In genomic region chr9:4463824-4464223, GRCh38 we compare ENCODE assay signal across 25 cellular contexts. TPM values are rescaled to one million over a fixed set of nuclear protein-coding genes. Genes with fewer than 3 reads are reported as not detected.
DNase-seq lines count a peak whose midpoint lies in the region; ATAC-seq, FAIRE-seq and TF ChIP-seq lines count a peak whose summit lies in the region.
"Had no signal": no experiment of that assay in that cellular context is flagged by ENCODE, and none has a peak within 500 bp of the region (broad histone marks: within the 10 kb centered on the region; RNA-seq: fewer than 3 reads in every experiment).

No MANE protein-coding gene starts in this region.

- H3K79me1 ChIP-seq in H1 (ENCODE audit: low read depth, low read length): no peaks in the 10 kb centered on the region

- no peak overlapping the region for H3K23ac ChIP-seq in H1 (ENCODE audit: insufficient read length)

- TF ChIP-seq RAD21 in H1 (IDR thresholded peaks at IDR 0.05 in 1 of 2, conservative IDR thresholded peaks at IDR 0.05 in 1 of 2; ENCODE audit: low read depth in 2 of 2, low read length in 2 of 2): no peak

- peaks cover 20% of the 10 kb centered on the region for H3K4me1 Mint-ChIP-seq in Calu3 (ENCODE audit: low read depth, unreplicated experiment)
- peaks cover 6% of the 10 kb centered on the region for H3K4me1 Mint-ChIP-seq in T-helper 2 cell treated with Interferon-gamma antibody and Interleukin-4, amounts not matched to agents 5 μg/mL and 100 μg/mL, for 36 hours (ENCODE audit: low read depth)
- H3K4me1 Mint-ChIP-seq: H9 had no signal

- H3K9ac ChIP-seq in GM23248: no peak overlapping the region
- H3K9ac ChIP-seq in SU-DHL-6 (ENCODE audit: low read length): no peak overlapping the region
- no peak overlapping the region for H3K9ac ChIP-seq in H1 (replicated peaks in 1 of 4; ENCODE audit: extremely low read depth in 1 of 4, low read depth in 3 of 4, low read length in 3 of 4)
- H3K9ac ChIP-seq: KMS-11, SK-N-SH had no signal

- H3K4me2 ChIP-seq in GM23248 (ENCODE audit: unreplicated experiment) (peak overlapping the region; percentile 6), SU-DHL-6 (ENCODE audit: low read depth, low read length, poor library complexity, severe bottlenecking) (peak overlapping the region; percentile 18), H1 (ENCODE audit: insufficient read depth in 1 of 2, low read depth in 2 of 2, low read length in 2 of 2) (no peak overlapping the region), OCI-LY7 (ENCODE audit: low read length) (no peak overlapping the region)
- H3K4me2 ChIP-seq: KMS-11, PC-9, SK-N-SH had no signal

- CTCF ChIA-PET in Calu3 (lab: Charles Lee): no interaction called here
- CTCF ChIA-PET in H1 (lab: Charles Lee; ENCODE audit: partially characterized antibody): interaction anchor here (1.2 to 1.4 kb wide), 2 partner anchors 11 to 86 kb away, joined by 3 read pairs; no protein-coding TSS in a partner anchor
- CTCF ChIA-PET in OCI-LY7 (lab: Charles Lee; ENCODE audit: unreplicated experiment): no interaction called here

- TF ChIP-seq EP300 in H1 (IDR thresholded peaks at IDR 0.05; ENCODE audit: borderline replicate concordance in 1 of 2, low read depth in 2 of 2, low read length in 2 of 2): no peak

- in situ Hi-C loops in GM23248 (cut with MboI): no loop called here
- in situ Hi-C loops in brain microvascular endothelial cell (cut with HindIII; ENCODE audit: low pct_ligation_motif_present, low sequenced_read_pairs): no loop called here

- no peak overlapping the region for H4K5ac ChIP-seq in H1 (ENCODE audit: insufficient read length, low read depth, low read length)

- no peak overlapping the region for H2BK15ac ChIP-seq in H1 (ENCODE audit: low read length)

- H3K36me3 Mint-ChIP-seq in Calu3 (ENCODE audit: insufficient read depth, unreplicated experiment): no peaks in the 10 kb centered on the region
- H3K36me3 Mint-ChIP-seq in T-helper 2 cell treated with Interferon-gamma antibody and Interleukin-4, amounts not matched to agents 5 μg/mL and 100 μg/mL, for 36 hours (ENCODE audit: low read depth): no peaks in the 10 kb centered on the region
- H3K36me3 Mint-ChIP-seq: CD4-positive, CD25-positive, alpha-beta regulatory T cell had no signal

- no peaks in the 10 kb centered on the region for H3K23me2 ChIP-seq in H1 (ENCODE audit: low read depth, low read length)

- H3K27ac ChIP-seq in GM23248: no peak overlapping the region
- H3K27ac ChIP-seq in SU-DHL-6 (ENCODE audit: low read depth, low read length): peak overlapping the region; percentile 42; the same call in 1 of the 2 replicates
- H3K27ac ChIP-seq in H1 (ENCODE audit: low read depth, low read length): no peak overlapping the region
- no peak overlapping the region for H3K27ac ChIP-seq in brain microvascular endothelial cell
- no peak overlapping the region for H3K27ac ChIP-seq in OCI-LY7 (ENCODE audit: low read depth, low read length, poor library complexity, severe bottlenecking)
- H3K27ac ChIP-seq: HL-60, KMS-11, PC-9 had no signal

- no peak overlapping the region for H2BK5ac ChIP-seq in H1 (ENCODE audit: low read depth, low read length)

- no peak overlapping the region for H4K8ac ChIP-seq in H1 (ENCODE audit: extremely low read depth, insufficient read depth, low read length)

- no peak overlapping the region for H2BK12ac ChIP-seq in H1 (ENCODE audit: low read depth, low read length)

- H3K4me1 ChIP-seq in GM23248 (ENCODE audit: insufficient read depth): peaks cover 8% of the 10 kb centered on the region; the same call in 1 of the 2 replicates
- H3K4me1 ChIP-seq in H1 (replicated peaks in 1 of 4; ENCODE audit: control insufficient read depth in 3 of 4, insufficient read depth in 4 of 4, low read length in 3 of 4): no peaks in the 10 kb centered on the region
- no peaks in the 10 kb centered on the region for H3K4me1 ChIP-seq in OCI-LY7 (ENCODE audit: insufficient read depth, low read length, poor library complexity, severe bottlenecking)
- H3K4me1 ChIP-seq: BE2C had no signal

- BruUV-seq in Calu3 (replicated peaks; lab: Mats Ljungman, UMichigan) (no TSS peak), OCI-LY7 (replicated peaks; lab: Mats Ljungman, UMichigan) (no TSS peak)

- H3K14ac ChIP-seq in H1 (ENCODE audit: insufficient read length): no peak overlapping the region

- no peak overlapping the region for H3K4me3 Mint-ChIP-seq in Calu3 (ENCODE audit: low read depth, unreplicated experiment)
- no peak overlapping the region for H3K4me3 Mint-ChIP-seq in T-helper 2 cell treated with Interferon-gamma antibody and Interleukin-4, amounts not matched to agents 5 μg/mL and 100 μg/mL, for 36 hours
- H3K4me3 Mint-ChIP-seq: CD4-positive, CD25-positive, alpha-beta regulatory T cell; H9; HFFc6 had no signal

- no peaks in the 10 kb centered on the region for H4K20me1 ChIP-seq in GM23248 (ENCODE audit: insufficient read depth)
- no peaks in the 10 kb centered on the region for H4K20me1 ChIP-seq in SU-DHL-6 (ENCODE audit: low read depth, low read length)
- H4K20me1 ChIP-seq in H1 (replicated peaks in 1 of 2; ENCODE audit: control insufficient read depth in 1 of 2, insufficient read depth in 2 of 2, low read length in 2 of 2): no peaks in the 10 kb centered on the region
- no peaks in the 10 kb centered on the region for H4K20me1 ChIP-seq in OCI-LY7 (ENCODE audit: insufficient read depth, low read length)

- H4K91ac ChIP-seq in H1 (replicated peaks; ENCODE audit: insufficient read length, low read length): no peak overlapping the region

- TF ChIP-seq CTCF in Calu3 (IDR thresholded peaks at IDR 0.05; ENCODE audit: unreplicated experiment) (no peak), SU-DHL-6 (IDR thresholded peaks at IDR 0.05; ENCODE audit: insufficient read depth, low read length, poor library complexity, severe bottlenecking) (no peak), H1 (IDR thresholded peaks at IDR 0.05; ENCODE audit: control extremely low read depth in 1 of 3, insufficient read depth in 1 of 3, low read depth in 1 of 3, low read length in 3 of 3) (no peak), brain microvascular endothelial cell (IDR thresholded peaks at IDR 0.05; ENCODE audit: low read depth, low read length, missing control alignments) (no peak), OCI-LY7 (conservative IDR thresholded peaks at IDR 0.05; ENCODE audit: low read length) (no peak)

- H3K27me3 ChIP-seq in GM23248 (replicated peaks; ENCODE audit: insufficient read depth): no peaks in the 10 kb centered on the region
- H3K27me3 ChIP-seq in SU-DHL-6 (ENCODE audit: low read length): no peaks in the 10 kb centered on the region
- no peaks in the 10 kb centered on the region for H3K27me3 ChIP-seq in H1 (replicated peaks in 1 of 4; ENCODE audit: control insufficient read depth in 3 of 4, extremely low read depth in 1 of 4, insufficient read depth in 3 of 4, low read length in 3 of 4)
- no peaks in the 10 kb centered on the region for H3K27me3 ChIP-seq in brain microvascular endothelial cell (replicated peaks)
- H3K27me3 ChIP-seq: BE2C had no signal

- no peak overlapping the region for H2BK120ac ChIP-seq in H1 (replicated peaks; ENCODE audit: low read depth, low read length)

- H3K27me3 Mint-ChIP-seq in Calu3 (ENCODE audit: unreplicated experiment): no peaks in the 10 kb centered on the region
- peaks cover 3% of the 10 kb centered on the region for H3K27me3 Mint-ChIP-seq in T-helper 2 cell treated with Interferon-gamma antibody and Interleukin-4, amounts not matched to agents 5 μg/mL and 100 μg/mL, for 36 hours (ENCODE audit: low read depth)

- H2BK20ac ChIP-seq in H1 (ENCODE audit: low read length): no peak overlapping the region

- H3K4me3 ChIP-seq in GM23248: no peak overlapping the region
- H3K4me3 ChIP-seq in SU-DHL-6 (ENCODE audit: insufficient read depth, low read length, poor library complexity, severe bottlenecking): no peak overlapping the region
- no peak overlapping the region for H3K4me3 ChIP-seq in H1 (ENCODE audit: extremely low read depth in 1 of 4, insufficient read depth in 2 of 4, low read depth in 3 of 4, low read length in 4 of 4)
- no peak overlapping the region for H3K4me3 ChIP-seq in brain microvascular endothelial cell (ENCODE audit: low read depth, low read length)
- H3K4me3 ChIP-seq in OCI-LY7 (ENCODE audit: low read depth, low read length, poor library complexity, severe bottlenecking): no peak overlapping the region
- H3K4me3 ChIP-seq: PC-9 had no signal

- no peak overlapping the region for H2AK5ac ChIP-seq in H1 (ENCODE audit: low read depth, low read length)

- DNase-seq in Calu3 (no peak), GM23248 (peak; percentile 32), H1 (ENCODE audit: low read depth in 1 of 2, low spot score in 2 of 2) (no peak), brain microvascular endothelial cell (no peak), OCI-LY7 (ENCODE audit: low spot score) (no peak)
- DNase-seq in T-helper 2 cell treated with Interferon-gamma antibody and Interleukin-4, amounts not matched to agents 5 μg/mL and 100 μg/mL, for 36 hours (ENCODE audit: low spot score): no peak
- DNase-seq: BE2C; CD4-positive, CD25-positive, alpha-beta regulatory T cell; DMS79 treated with DMSO at 0.1 percent for 48 hours; H9; HFFc6; NCI-H1105; NCI-H146; NCI-H2029; NCI-H2227 treated with DMSO at 0.1 percent for 48 hours; NCI-H524; PC-9; RPMI8226; SHP77 treated with DMSO at 0.1 percent for 48 hours; SK-N-SH had no signal

- H2AFZ ChIP-seq in GM23248: peak overlapping the region; percentile 52
- H2AFZ ChIP-seq in SU-DHL-6 (ENCODE audit: low read depth, low read length, severe bottlenecking): no peak overlapping the region
- H2AFZ ChIP-seq in H1 (ENCODE audit: low read length): 0 out of 2 replicates have a peak overlapping the region, but pooled peaks have one; percentile 6
- no peak overlapping the region for H2AFZ ChIP-seq in OCI-LY7 (ENCODE audit: low read length)
- H2AFZ ChIP-seq: PC-9 had no signal

- TF ChIP-seq POLR2A in H1 (IDR thresholded peaks at IDR 0.05; ENCODE audit: control extremely low read depth in 1 of 2, low read depth in 2 of 2, low read length in 2 of 2): no peak

- WGBS in GM23248 (ENCODE audit: low coverage in 1 of 2, low lambda C conversion rate in 2 of 2, missing lambda C conversion rate in 2 of 2), 2 experiments: 9 to 21% methylated on average over 3 of the region's 3 CpGs
- 84% methylated on average over 3 of the region's 3 CpGs; no CpG with 5 or more reads in 1 of the 2 experiments for WGBS in H1 (ENCODE audit: extremely low coverage in 1 of 2, insufficient coverage in 1 of 2, insufficient read length in 1 of 2, insufficient replicate concordance in 2 of 2, low coverage in 1 of 2, low lambda C conversion rate in 2 of 2, missing lambda C conversion rate in 1 of 2), 2 experiments

- H3K9me3 Mint-ChIP-seq in Calu3 (ENCODE audit: low read depth, unreplicated experiment): peaks cover 3% of the 10 kb centered on the region
- peaks cover 4% of the 10 kb centered on the region for H3K9me3 Mint-ChIP-seq in T-helper 2 cell treated with Interferon-gamma antibody and Interleukin-4, amounts not matched to agents 5 μg/mL and 100 μg/mL, for 36 hours
- H3K9me3 Mint-ChIP-seq: HFFc6 had no signal

- no peak for ATAC-seq in HG02642 (IDR thresholded peaks at IDR 0.05; ENCODE audit: poor library complexity, unreplicated experiment)

- H3F3A ChIP-seq in GM23248 (ENCODE audit: insufficient read depth) (no peaks in the 10 kb centered on the region), SU-DHL-6 (ENCODE audit: insufficient read depth) (no peaks in the 10 kb centered on the region; the same call in 1 of the 2 replicates)

- H3K36me3 ChIP-seq in GM23248 (ENCODE audit: low read depth) (no peaks in the 10 kb centered on the region), SU-DHL-6 (ENCODE audit: low read length) (no peaks in the 10 kb centered on the region), H1 (ENCODE audit: control insufficient read depth in 2 of 4, insufficient read depth in 4 of 4, low read length in 3 of 4) (no peaks in the 10 kb centered on the region), brain microvascular endothelial cell (replicated peaks) (no peaks in the 10 kb centered on the region), OCI-LY7 (ENCODE audit: insufficient read depth, low read length) (no peaks in the 10 kb centered on the region)
- H3K36me3 ChIP-seq: BE2C had no signal

- intact Hi-C loops in Calu3 (cut with micrococcal nuclease; ENCODE audit: unreplicated experiment): no loop called here
- intact Hi-C loops in OCI-LY7 (cut with micrococcal nuclease; ENCODE audit: unreplicated experiment): no loop called here

- H3K18ac ChIP-seq in H1 (ENCODE audit: extremely low read depth, low read length): no peak overlapping the region

- peak overlapping the region; percentile 44 for H3K27ac Mint-ChIP-seq in Calu3 (ENCODE audit: unreplicated experiment)
- H3K27ac Mint-ChIP-seq in T-helper 2 cell treated with Interferon-gamma antibody and Interleukin-4, amounts not matched to agents 5 μg/mL and 100 μg/mL, for 36 hours: no peak overlapping the region
- H3K27ac Mint-ChIP-seq: CD4-positive, CD25-positive, alpha-beta regulatory T cell; H9; HFFc6 had no signal

- H3K9me2 ChIP-seq in GM23248 (ENCODE audit: insufficient read depth): no peaks in the 10 kb centered on the region
- no peaks in the 10 kb centered on the region for H3K9me2 ChIP-seq in SU-DHL-6 (replicated peaks; ENCODE audit: insufficient read depth, low read length)
- no peaks in the 10 kb centered on the region for H3K9me2 ChIP-seq in OCI-LY7 (ENCODE audit: insufficient read depth, low read length)
- H3K9me2 ChIP-seq: SK-N-SH had no signal

- H3K9me3 ChIP-seq in GM23248 (ENCODE audit: low read depth) (no peaks in the 10 kb centered on the region), SU-DHL-6 (ENCODE audit: insufficient read depth, low read length) (no peaks in the 10 kb centered on the region), H1 (ENCODE audit: insufficient read depth in 2 of 2, low read depth in 1 of 2, low read length in 1 of 2) (peaks cover 9% of the 10 kb centered on the region in 2 experiments), OCI-LY7 (ENCODE audit: low read length) (no peaks in the 10 kb centered on the region)
- H3K9me3 ChIP-seq: BE2C, SK-N-SH had no signal

- no peak overlapping the region for H3K56ac ChIP-seq in H1 (replicated peaks; ENCODE audit: insufficient read length, low read depth, low read length)

- no peak for FAIRE-seq in H1 (lab: Jason Lieb, UNC)
- FAIRE-seq: A204.1 had no signal

- POLR2A ChIA-PET in H1 (lab: Charles Lee; ENCODE audit: partially characterized antibody) (no interaction called here), OCI-LY7 (lab: Charles Lee) (interaction anchor here (0.6 kb wide), 1 partner anchor 21 kb away, joined by 5 read pairs; no protein-coding TSS in a partner anchor)

- H3K4ac ChIP-seq in H1 (replicated peaks; ENCODE audit: insufficient read length, low read depth, low read length): no peak overlapping the region

- H3K79me2 ChIP-seq in GM23248 (ENCODE audit: insufficient read depth) (no peaks in the 10 kb centered on the region), SU-DHL-6 (ENCODE audit: insufficient read depth, low read length) (no peaks in the 10 kb centered on the region), H1 (ENCODE audit: control insufficient read depth in 1 of 2, insufficient read depth in 2 of 2, low read length in 2 of 2) (no peaks in the 10 kb centered on the region), OCI-LY7 (ENCODE audit: insufficient read depth, low read depth, low read length) (no peaks in the 10 kb centered on the region)

RNA-seq across cellular contexts. Expression of gene SLC1A1, which starts 26.4 kb away (rescaled TPM):
- total RNA-seq in Calu3 (2022): 71.6 and 81.4 TPM in 2 replicates
- total RNA-seq in GM23248 (2014; rRNA removed; shearing (Covaris generic)): 45.4 and 47.6 TPM in 2 replicates
- polyA plus RNA-seq in GM23248 (2016; fragmentation: Nextera tagmentation; extraction: Ambion mirVana): 34.6 and 36.3 TPM in 2 replicates
- 10.3 and 11.7 TPM in 2 replicates for total RNA-seq in H1 (2021; fragmentation: NEBNext Ultra II Directional; extraction: Animal tissue kit (Norgen Biotek cat#: 25700))
- 2.9 and 4.7 TPM in 2 replicates for polyA plus RNA-seq in H1 (2011; rRNA removed)
- 3.6 TPM for polyA plus RNA-seq in H1 (2011; cell fraction: cytosol; rRNA removed)
- polyA plus RNA-seq in H1 (2011; cell fraction: nucleus; rRNA removed): 2.1 TPM
- polyA plus RNA-seq in H1 (2012, experiment 1 of 2): 4.4 to 8.8 TPM (median 5.0 TPM) in 4 replicates
- 0.42 TPM for polyA plus RNA-seq in H1 (2012, experiment 2 of 2)
- 7.4 TPM for polyA plus RNA-seq in H1 (2013, experiment 1 of 2)
- 9.3 TPM for polyA plus RNA-seq in H1 (2013, experiment 2 of 2)
- 9.2 and 9.3 TPM in 2 replicates for polyA minus RNA-seq in H1 (2011; rRNA and poly(A)+ RNA removed)
- 4.0 TPM for polyA minus RNA-seq in H1 (2011; cell fraction: cytosol; rRNA and poly(A)+ RNA removed)
- polyA minus RNA-seq in H1 (2011; cell fraction: nucleus; rRNA and poly(A)+ RNA removed): 4.2 TPM
- total RNA-seq in OCI-LY7 (2014; rRNA removed; shearing (Covaris generic)): not detected in 2 replicates
- total RNA-seq in OCI-LY7 (2022): not detected in 2 replicates

Comparison
In these comparisons a context has a peak if more than half of its experiments do, and no peak if none do; other contexts are left out.
1. H2AFZ ChIP-seq: peak in GM23248 (single experiment) and H1 (single experiment); none in SU-DHL-6 (single experiment) and OCI-LY7 (single experiment).
2. H3K4me2 ChIP-seq: peak in GM23248 (single experiment) and SU-DHL-6 (single experiment); none in H1 (0 of 2) and OCI-LY7 (single experiment).
3. RNA of gene SLC1A1, which starts 26.4 kb away (total RNA-seq): 71.6 to 81.4 TPM in Calu3, 45.4 to 47.6 TPM in GM23248 and 10.3 to 11.7 TPM in H1; not detected in OCI-LY7; every median in the first group is over 10 times any median in the second.